ENCODE assay signal across 24 cellular contexts in the genomic region with DNA sequence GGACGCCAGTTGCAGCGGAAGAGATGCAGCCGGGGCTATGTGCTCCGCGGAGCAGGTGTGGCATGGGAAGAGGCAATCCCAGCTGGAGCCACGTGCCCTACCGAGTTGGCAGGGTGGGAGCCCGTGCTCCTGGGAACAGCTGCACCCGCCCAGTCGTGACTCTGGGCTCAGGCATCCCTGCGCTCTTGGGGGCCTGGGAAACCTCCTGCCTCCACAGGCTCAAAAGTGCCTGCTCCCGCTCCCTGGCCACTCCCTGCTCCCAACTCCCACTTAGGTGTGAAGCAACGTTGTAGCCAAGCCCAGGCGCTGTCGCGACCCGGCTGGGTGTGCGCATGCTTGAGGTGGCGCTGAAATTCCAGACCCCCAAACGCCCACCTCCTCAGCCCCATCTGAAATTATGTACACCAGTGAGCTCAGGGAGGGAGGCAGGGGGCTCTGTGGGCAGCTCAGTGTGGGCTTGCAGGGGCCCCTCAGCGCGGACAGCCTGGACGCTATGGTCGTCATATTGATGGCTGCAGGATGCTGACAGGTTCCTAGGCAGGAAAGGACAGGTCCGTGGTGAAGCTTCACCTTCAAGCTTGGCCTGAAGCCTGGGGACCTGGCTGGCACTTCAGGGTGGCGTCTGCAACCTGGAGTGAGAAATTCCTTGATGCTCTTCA.
DNase-seq lines count a peak whose midpoint lies in the region; ATAC-seq and TF ChIP-seq lines count a peak whose summit lies in the region.
"Had no signal": no experiment of that assay in that cellular context is flagged by ENCODE, and none has a peak within 500 bp of the region (broad histone marks: within the 10 kb centered on the region; RNA-seq: fewer than 3 reads in every experiment).

No MANE protein-coding gene starts in this region.

- TF ChIP-seq CTCF in right atrium auricular region (IDR thresholded peaks at IDR 0.05) = no peak

- H3K9me3 ChIP-seq in right cardiac atrium (ENCODE audit: control insufficient read depth, low read length) (no peaks in the 10 kb centered on the region), right atrium auricular region (no peaks in the 10 kb centered on the region), aorta (ENCODE audit: control insufficient read depth, low read length) (no peaks in the 10 kb centered on the region)

- H3K4me1 ChIP-seq in right cardiac atrium (ENCODE audit: control insufficient read depth, insufficient read depth, low read length) (no peaks in the 10 kb centered on the region), right atrium auricular region (no peaks in the 10 kb centered on the region), aorta (ENCODE audit: control insufficient read depth in 1 of 2, insufficient read depth in 2 of 2, low read length in 2 of 2) (peaks cover 0 to 1% of the 10 kb centered on the region in 2 donors)
- H3K4me1 ChIP-seq: BLaER1 had no signal

- no peak overlapping the region for H3K27ac ChIP-seq in right cardiac atrium (ENCODE audit: low read length)
- H3K27ac ChIP-seq in right atrium auricular region = no peak overlapping the region
- H3K27ac ChIP-seq in aorta (ENCODE audit: low read depth in 1 of 2, low read length in 2 of 2) = no peak overlapping the region
- H3K27ac ChIP-seq: BLaER1 had no signal

- ATAC-seq in right cardiac atrium (peak in 1 of 2 donors; percentile 26), sciatic nerve (peak; percentile 20), aorta (ENCODE audit: low FRiP score) (peak; percentile 22), GM18868 (IDR thresholded peaks at IDR 0.05; ENCODE audit: unreplicated experiment) (no peak), left colon (no peak)
- ATAC-seq: HepG2, K562 had no signal

- H3K4me3 ChIP-seq in right cardiac atrium (ENCODE audit: low read length) = no peak overlapping the region
- no peak overlapping the region for H3K4me3 ChIP-seq in right atrium auricular region
- no peak overlapping the region for H3K4me3 ChIP-seq in aorta (ENCODE audit: low read length in 2 of 2)
- H3K4me3 ChIP-seq: BLaER1, K562 had no signal

- DNase-seq in right cardiac atrium = peak; percentile 4 to 36 (median 20)
- no peak for DNase-seq in right atrium auricular region (ENCODE audit: low spot score)
- DNase-seq in islet precursor cell = peak; percentile 40
- DNase-seq in sciatic nerve (ENCODE audit: low spot score) = no peak
- peak; percentile 32 to 49 for DNase-seq in aorta
- DNase-seq in OCI-M1 (lab: John Stamatoyannopoulos, UW) = no peak
- no peak for DNase-seq in left colon
- DNase-seq: CD4-positive, CD25-positive, alpha-beta regulatory T cell; DMS153; DND-41; H7; Kasumi-1; NCI-H1092 treated with DMSO at 0.1 percent for 48 hours; NCI-H1436 treated with DMSO at 0.1 percent for 48 hours; NCI-H2029; NCI-H446 treated with DMSO at 0.1 percent for 48 hours; NCI-H526; NCI-H82; RPMI8226; SHP77 had no signal

- WGBS in right cardiac atrium = 89% methylated on average over 26 of the region's 26 CpGs
- 96% methylated on average over 26 of the region's 26 CpGs for whole genome bisulfite sequencing in aorta, 2 donors

- no peaks in the 10 kb centered on the region for H3K36me3 ChIP-seq in right atrium auricular region
- H3K36me3 ChIP-seq in aorta (ENCODE audit: control insufficient read depth in 1 of 2, insufficient read depth in 2 of 2, low read length in 1 of 2) = no peaks in the 10 kb centered on the region
- H3K36me3 ChIP-seq: BLaER1 had no signal

- intact Hi-C loops in right cardiac atrium (cut with DNase I) (no loop called here), sciatic nerve (cut with DNase I) (no loop called here), aorta (cut with DNase I) (no loop called here), left colon (cut with DNase I, micrococcal nuclease) (no loop called here)

- H3K27me3 ChIP-seq in right cardiac atrium (ENCODE audit: control insufficient read depth, insufficient read depth) (no peaks in the 10 kb centered on the region), right atrium auricular region (no peaks in the 10 kb centered on the region), aorta (ENCODE audit: control insufficient read depth in 1 of 2, insufficient read depth in 2 of 2, low read length in 1 of 2) (no peaks in the 10 kb centered on the region)
- H3K27me3 ChIP-seq: BLaER1 had no signal

Comparison
In these comparisons a context has a peak if more than half of its experiments do, and no peak if none do; other contexts are left out.
1. DNase-seq: peak in right cardiac atrium (3 of 3), islet precursor cell (single experiment) and aorta (2 of 2); none in right atrium auricular region (single experiment), sciatic nerve (single experiment), OCI-M1 (single experiment) and left colon (0 of 2).
2. ATAC-seq: peak in sciatic nerve (single experiment) and aorta (single experiment); none in GM18868 (single experiment) and left colon (single experiment).